Comparison of ENCODE assay signal across 10 cellular contexts in genomic region chr17:59634632-59635561, GRCh38. TPM values are rescaled to one million over a fixed set of nuclear protein-coding genes. Genes with fewer than 3 reads are reported as not detected.
DNase-seq lines count a peak whose midpoint lies in the region; ATAC-seq and TF ChIP-seq lines count a peak whose summit lies in the region.
"Had no signal": no experiment of that assay in that cellular context is flagged by ENCODE, and none has a peak within 500 bp of the region (broad histone marks: within the 10 kb centered on the region; RNA-seq: fewer than 3 reads in every experiment).

No MANE protein-coding gene starts in this region.

- no peak for ATAC-seq in CD4-positive, alpha-beta T cell (ENCODE audit: poor library complexity)
- ATAC-seq in HG03354 (IDR thresholded peaks at IDR 0.05; ENCODE audit: poor library complexity, severe bottlenecking, unreplicated experiment) (peak; percentile 72), HG03175 (IDR thresholded peaks at IDR 0.05; ENCODE audit: unreplicated experiment) (no peak), HG02610 (IDR thresholded peaks at IDR 0.05; ENCODE audit: unreplicated experiment) (no peak)

- intact Hi-C loops in CD4-positive, alpha-beta T cell (cut with DNase I, micrococcal nuclease): no loop called here

- H3K27me3 ChIP-seq in CD4-positive, alpha-beta T cell (ENCODE audit: control insufficient read depth, insufficient read depth, low read length): no peaks in the 10 kb centered on the region
- no peaks in the 10 kb centered on the region for H3K27me3 ChIP-seq in mucosa of stomach (ENCODE audit: control insufficient read depth, insufficient read depth, low read length)

- peaks cover 21% of the 10 kb centered on the region for H3K36me3 Mint-ChIP-seq in CD4-positive, alpha-beta T cell (ENCODE audit: low read depth)

- H3K9me3 ChIP-seq in CD4-positive, alpha-beta T cell (ENCODE audit: control insufficient read depth, low read length): no peaks in the 10 kb centered on the region
- no peaks in the 10 kb centered on the region for H3K9me3 ChIP-seq in mucosa of stomach (ENCODE audit: control insufficient read depth, low read length)

- no peaks in the 10 kb centered on the region for H3K27me3 Mint-ChIP-seq in CD4-positive, alpha-beta T cell

- TF ChIP-seq CTCF in CD4-positive, alpha-beta T cell (IDR thresholded peaks at IDR 0.05): no peak
- no peak for TF ChIP-seq CTCF in cardiac fibroblast (IDR thresholded peaks at IDR 0.05; ENCODE audit: low read depth, low read length)

- CTCF ChIA-PET in CD4-positive, alpha-beta T cell (lab: Charles Lee): interaction anchor here (1.3 kb wide), 1 partner anchor 15 kb away, joined by 3 read pairs; the partner anchor contains the start of gene CLTC

- no peak overlapping the region for H3K27ac ChIP-seq in CD4-positive, alpha-beta T cell (ENCODE audit: low read depth, low read length)

- H3K4me1 Mint-ChIP-seq in CD4-positive, alpha-beta T cell (ENCODE audit: low read depth): peaks cover 73% of the 10 kb centered on the region

- no peaks in the 10 kb centered on the region for H3K36me3 ChIP-seq in mucosa of stomach (ENCODE audit: control insufficient read depth, insufficient read depth, low read length)

- peak overlapping the region; percentile 63 for H3K4me3 Mint-ChIP-seq in CD4-positive, alpha-beta T cell

- no peaks in the 10 kb centered on the region for H3K9me3 Mint-ChIP-seq in CD4-positive, alpha-beta T cell

- peaks cover 39% of the 10 kb centered on the region for H3K4me1 ChIP-seq in mucosa of stomach (ENCODE audit: control insufficient read depth, insufficient read depth, low read length)

- H3K4me3 ChIP-seq in cardiac fibroblast (replicated peaks in 1 of 2; ENCODE audit: low read depth in 2 of 2, low read length in 2 of 2): no peak overlapping the region
- no peak overlapping the region for H3K4me3 ChIP-seq in mucosa of stomach (ENCODE audit: low read length)

- H3K9ac ChIP-seq in mucosa of stomach (ENCODE audit: low read length): peak overlapping the region; percentile 23

- peak overlapping the region; percentile 64 for H3K27ac Mint-ChIP-seq in CD4-positive, alpha-beta T cell

- DNase-seq in CD4-positive, alpha-beta T cell: no peak
- DNase-seq in cardiac fibroblast (ENCODE audit: low read depth in 2 of 2) (peak; percentile 39 to 42), T-helper 9 cell (no peak)
- no peak for DNase-seq in stimulated activated CD4-positive, alpha-beta T cell treated with anti-CD3 and anti-CD28 coated beads, Interleukin-4, amount 100 ng/mL, for 1 hour
- DNase-seq: DMS153, midbrain had no signal

- POLR2A ChIA-PET in CD4-positive, alpha-beta T cell (lab: Charles Lee): interaction anchor here (2.2 kb wide), 1 partner anchor 15 kb away, joined by 9 read pairs; the partner anchor contains the start of gene CLTC

RNA-seq across cellular contexts. Expression of gene CLTC, which starts 15.2 kb away (rescaled TPM):
- total RNA-seq in CD4-positive, alpha-beta T cell: 10 to 100 TPM; 81.5 to 89.9 TPM

Comparison
In these comparisons a context has a peak if more than half of its experiments do, and no peak if none do; other contexts are left out.
1. DNase-seq: peak in cardiac fibroblast (2 of 2); none in CD4-positive, alpha-beta T cell (0 of 10), T-helper 9 cell (single experiment) and stimulated activated CD4-positive, alpha-beta T cell treated with anti-CD3 and anti-CD28 coated beads, Interleukin-4, amount 100 ng/mL, for 1 hour (single experiment).